ENCODE assay signal across 22 cellular contexts in genomic region chr3:115415246-115415645, GRCh38.
"Had no signal": no experiment of that assay in that cellular context is flagged by ENCODE, and none has a peak within 500 bp of the region (broad histone marks: within the 10 kb centered on the region; RNA-seq: fewer than 3 reads in every experiment).

No MANE protein-coding gene starts in this region.

- H3K27me3 ChIP-seq: SJSA1 had no signal

- DNase-seq: IMR-90; Kasumi-1; MV-4-11; NCI-H1048; NCI-H1105; NCI-H1436 treated with DMSO at 0.1 percent for 48 hours; NCI-H1694; NCI-H2029 treated with DMSO at 0.1 percent for 48 hours; NCI-H2171 treated with DMSO at 0.1 percent for 48 hours; NCI-H345; NCI-H446 treated with DMSO at 0.1 percent for 48 hours; NCI-H510A treated with DMSO at 0.1 percent for 48 hours; NCI-H526; NCI-H748 treated with DMSO at 0.1 percent for 48 hours; NK-92 treated with Interleukin-12 subunit alpha and Interleukin-12 subunit beta, amount 100 ng/mL, for 24 hours; Right ventricle myocardium superior; RPMI8226; SIG-M5 had no signal

- H3K36me3 ChIP-seq: SJSA1 had no signal

- ATAC-seq: HepG2, K562 had no signal

- H3K4me3 ChIP-seq: K562, SJSA1, SK-N-MC had no signal

- H3K9me3 ChIP-seq: SJSA1 had no signal

- H3K4me1 ChIP-seq: SJSA1 had no signal
